ENCODE assay signal across 15 cellular contexts in the genomic region with DNA sequence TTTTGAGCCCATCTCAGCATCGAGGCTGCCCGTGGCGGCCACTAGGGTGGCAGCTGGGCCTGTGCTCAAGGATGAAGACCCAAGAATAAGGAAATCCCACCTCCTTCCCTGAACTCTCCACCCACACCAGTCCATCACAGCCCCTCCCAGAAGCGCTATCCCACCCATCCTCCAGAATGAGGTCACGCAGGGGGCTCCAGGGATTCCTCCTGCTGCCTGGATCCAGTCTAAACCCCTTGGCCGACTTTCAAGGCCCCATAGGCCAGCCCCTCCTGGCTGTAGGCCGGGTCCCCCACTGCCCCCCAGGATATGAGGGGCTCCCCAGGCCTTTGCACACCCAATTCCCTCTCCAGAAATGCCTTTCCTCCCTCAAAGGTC. TPM values are rescaled to one million over a fixed set of nuclear protein-coding genes. Genes with fewer than 3 reads are reported as not detected.
DNase-seq lines count a peak whose midpoint lies in the region; ATAC-seq and TF ChIP-seq lines count a peak whose summit lies in the region.
"Had no signal": no experiment of that assay in that cellular context is flagged by ENCODE, and none has a peak within 500 bp of the region (broad histone marks: within the 10 kb centered on the region; RNA-seq: fewer than 3 reads in every experiment).

No MANE protein-coding gene starts in this region.

- WGBS in adipose tissue, 3 donors = 46 to 53% (median 50%) methylated on average over 7 of the region's 7 CpGs
- WGBS in right cardiac atrium = 49% methylated on average over 7 of the region's 7 CpGs
- WGBS in sigmoid colon, 2 donors = 65 to 68% methylated on average over 7 of the region's 7 CpGs

- no peak for TF ChIP-seq POLR2A in sigmoid colon (IDR thresholded peaks at IDR 0.05)

- H3K4me3 ChIP-seq in AG10803 (ENCODE audit: low read length) (no peak overlapping the region), right cardiac atrium (ENCODE audit: low read length) (no peak overlapping the region), sigmoid colon (no peak overlapping the region)

- TF ChIP-seq CTCF in AG10803 (conservative IDR thresholded peaks at IDR 0.05; ENCODE audit: low read length) (0 out of 2 replicates have a peak, but pooled peaks have one; percentile 5), sigmoid colon (IDR thresholded peaks at IDR 0.05) (no peak)

- H3K9me3 ChIP-seq in right cardiac atrium (ENCODE audit: control insufficient read depth, low read length) = no peaks in the 10 kb centered on the region
- no peaks in the 10 kb centered on the region for H3K9me3 ChIP-seq in sigmoid colon

- H3K4me1 ChIP-seq in right cardiac atrium (ENCODE audit: control insufficient read depth, insufficient read depth, low read length) = peaks cover 21% of the 10 kb centered on the region
- peaks cover 0 to 88% (median 86%) of the 10 kb centered on the region in 4 donors for H3K4me1 ChIP-seq in sigmoid colon

- H3K27ac ChIP-seq in adipose tissue (ENCODE audit: low read depth, low read length) (peak overlapping the region; percentile 74), right cardiac atrium (ENCODE audit: low read length) (peak overlapping the region; percentile 68), sigmoid colon (peak overlapping the region; percentile 81 to 95 (median 86))

- peak; percentile 10 to 44 for ATAC-seq in right cardiac atrium
- no peak for ATAC-seq in HG03469 (IDR thresholded peaks at IDR 0.05; ENCODE audit: unreplicated experiment)

- no peaks in the 10 kb centered on the region for H3K36me3 ChIP-seq in sigmoid colon

- no peak for TF ChIP-seq EP300 in sigmoid colon (IDR thresholded peaks at IDR 0.05)

- no peaks in the 10 kb centered on the region for H3K27me3 ChIP-seq in right cardiac atrium (ENCODE audit: control insufficient read depth, insufficient read depth)
- no peaks in the 10 kb centered on the region for H3K27me3 ChIP-seq in sigmoid colon

- intact Hi-C loops in right cardiac atrium (cut with DNase I) = loop anchor here (5.0 to 10.0 kb wide), 4 partner anchors 142 to 465 kb away; partner anchors contain the start of gene AHNAK (in 3 of the 4)
- intact Hi-C loops in sigmoid colon (cut with DNase I) = loop anchor here (2.0 to 10.0 kb wide), 2 partner anchors 145 to 485 kb away; partner anchors contain the start of gene SLC3A2

- DNase-seq in AG10803 (ENCODE audit: low read depth) (no peak), right cardiac atrium (peak; percentile 59 to 86 (median 85)), sigmoid colon (no peak), NCI-H82 treated with DMSO at 0.1 percent for 48 hours (lab: John Stamatoyannopoulos, UW; ENCODE audit: unreplicated experiment) (no peak)
- DNase-seq in activated CD4-positive, CD25-positive, alpha-beta regulatory T cell treated with anti-CD3 and anti-CD28 coated beads, Interleukin-2, amount 50 U/mL, for 72 hours = no peak
- no peak for DNase-seq in stimulated activated CD4-positive, alpha-beta T cell treated with anti-CD3 and anti-CD28 coated beads, Interleukin-15, amount 100 ng/mL, for 24 hours
- DNase-seq: DMS79, HCEC 1CT, NCI-H1092 treated with DMSO at 0.1 percent for 48 hours, retina had no signal

RNA-seq across cellular contexts. Expression of gene SCGB1A1, which starts 19.0 kb away (rescaled TPM):
- polyA plus RNA-seq in adipose tissue (under 1 TPM in 2 of 3 donors, not detected in 1; 0.54 to 0.82 TPM), right cardiac atrium (not detected), sigmoid colon (10 to 100 TPM in 1 of 3 donors, not detected in 2; 11.4 TPM)
- total RNA-seq in right cardiac atrium (not detected), sigmoid colon (not detected)
- total RNA-seq: astrocyte, mesenteric fat pad, NCI-H460 had no signal

Comparison
In these comparisons a context has a peak if more than half of its experiments do, and no peak if none do; other contexts are left out.
1. DNase-seq: peak in right cardiac atrium (3 of 3); none in AG10803 (single experiment), sigmoid colon (single experiment), activated CD4-positive, CD25-positive, alpha-beta regulatory T cell treated with anti-CD3 and anti-CD28 coated beads, Interleukin-2, amount 50 U/mL, for 72 hours (single experiment), stimulated activated CD4-positive, alpha-beta T cell treated with anti-CD3 and anti-CD28 coated beads, Interleukin-15, amount 100 ng/mL, for 24 hours (single experiment) and NCI-H82 treated with DMSO at 0.1 percent for 48 hours (single experiment).
2. Peak in every context shown above with its lines, with median percentiles within 50 percentile points of each other: H3K27ac ChIP-seq.